Comparison of ENCODE assay signal across 18 cellular contexts in genomic region chr9:36837431-36838405, GRCh38.
"Had no signal": no experiment of that assay in that cellular context is flagged by ENCODE, and none has a peak within 500 bp of the region (broad histone marks: within the 10 kb centered on the region; RNA-seq: fewer than 3 reads in every experiment).

No MANE protein-coding gene starts in this region.

- H3K9me3 ChIP-seq: body of pancreas, prostate gland, upper lobe of left lung had no signal

- H3K27me3 ChIP-seq: body of pancreas, upper lobe of left lung had no signal

- DNase-seq: activated CD4-positive, alpha-beta memory T cell treated with anti-CD3 and anti-CD28 coated beads, Interleukin-2, amount 10 ng/mL, durations not matched to agents 7 days and 5 days; activated CD4-positive, alpha-beta T cell treated with anti-CD3 and anti-CD28 coated beads for 48 hours; activated effector memory CD4-positive, alpha-beta T cell treated with Interleukin-2 at 50 U/mL for 16 hours; activated naive CD4-positive, alpha-beta T cell treated with anti-CD3 and anti-CD28 coated beads for 36 hours; activated T-cell treated with anti-CD3 and anti-CD28 coated beads, Interleukin-2, amount 50 U/mL, for 72 hours; body of pancreas; effector CD8-positive, alpha-beta T cell; foreskin keratinocyte; nephron progenitor cell; right cardiac atrium; stimulated activated CD4-positive, alpha-beta T cell treated with anti-CD3 and anti-CD28 coated beads, Interleukin-2, amount 100 ng/mL, for 24 hours; T-helper 17 cell had no signal

- H3K36me3 Mint-ChIP-seq: stimulated activated effector memory CD8-positive, alpha-beta T cell treated with anti-CD3 and anti-CD28 coated beads, Interleukin-12 subunit alpha, Interleukin-12 subunit beta, amount 100 ng/mL, for 72 hours had no signal

- H3K27ac Mint-ChIP-seq: activated CD4-positive, alpha-beta memory T cell treated with anti-CD3 and anti-CD28 coated beads, Interleukin-2, amount 10 ng/mL, durations not matched to agents 7 days and 5 days; activated naive CD4-positive, alpha-beta T cell treated with anti-CD3 and anti-CD28 coated beads for 36 hours; activated T-cell treated with anti-CD3 and anti-CD28 coated beads, Interleukin-2, amount 50 U/mL, for 72 hours; dendritic cell treated with granulocyte-macrophage colony-stimulating factor and Interleukin-4, amounts not matched to agents 40 ng/mL and 50 ng/mL, for 4 days; nephron progenitor cell; stimulated activated effector memory CD8-positive, alpha-beta T cell treated with anti-CD3 and anti-CD28 coated beads, Interleukin-12 subunit alpha, Interleukin-12 subunit beta, amount 100 ng/mL, for 72 hours; T-helper 17 cell had no signal

- H3K36me3 ChIP-seq: cardiac muscle cell, prostate gland, upper lobe of left lung had no signal

- H3K27me3 Mint-ChIP-seq: activated CD4-positive, alpha-beta memory T cell treated with anti-CD3 and anti-CD28 coated beads, Interleukin-2, amount 10 ng/mL, durations not matched to agents 7 days and 5 days had no signal

- H3K4me3 Mint-ChIP-seq: activated CD4-positive, alpha-beta memory T cell treated with anti-CD3 and anti-CD28 coated beads, Interleukin-2, amount 10 ng/mL, durations not matched to agents 7 days and 5 days; activated naive CD4-positive, alpha-beta T cell treated with anti-CD3 and anti-CD28 coated beads for 36 hours; activated T-cell treated with anti-CD3 and anti-CD28 coated beads, Interleukin-2, amount 50 U/mL, for 72 hours; dendritic cell treated with granulocyte-macrophage colony-stimulating factor and Interleukin-4, amounts not matched to agents 40 ng/mL and 50 ng/mL, for 4 days; nephron progenitor cell; stimulated activated effector memory CD8-positive, alpha-beta T cell treated with anti-CD3 and anti-CD28 coated beads, Interleukin-12 subunit alpha, Interleukin-12 subunit beta, amount 100 ng/mL, for 72 hours; T-helper 17 cell had no signal

- H3K4me1 ChIP-seq: foreskin keratinocyte, prostate gland, upper lobe of left lung had no signal

- H3K27ac ChIP-seq: body of pancreas, cardiac muscle cell, foreskin keratinocyte, prostate gland, upper lobe of left lung had no signal

- ATAC-seq: activated T-cell treated with anti-CD3 and anti-CD28 coated beads, Interleukin-2, amount 50 U/mL, for 72 hours; body of pancreas; foreskin keratinocyte; left lobe of liver; right cardiac atrium; stimulated activated effector memory CD8-positive, alpha-beta T cell treated with anti-CD3 and anti-CD28 coated beads, Interleukin-12 subunit alpha, Interleukin-12 subunit beta, amount 100 ng/mL, for 72 hours; T-helper 17 cell had no signal

- H3K4me1 Mint-ChIP-seq: activated CD4-positive, alpha-beta memory T cell treated with anti-CD3 and anti-CD28 coated beads, Interleukin-2, amount 10 ng/mL, durations not matched to agents 7 days and 5 days; stimulated activated effector memory CD8-positive, alpha-beta T cell treated with anti-CD3 and anti-CD28 coated beads, Interleukin-12 subunit alpha, Interleukin-12 subunit beta, amount 100 ng/mL, for 72 hours had no signal

- H3K4me3 ChIP-seq: body of pancreas, cardiac muscle cell, prostate gland, upper lobe of left lung had no signal

- H3K9me3 Mint-ChIP-seq: activated CD4-positive, alpha-beta memory T cell treated with anti-CD3 and anti-CD28 coated beads, Interleukin-2, amount 10 ng/mL, durations not matched to agents 7 days and 5 days; activated naive CD4-positive, alpha-beta T cell treated with anti-CD3 and anti-CD28 coated beads for 36 hours; activated T-cell treated with anti-CD3 and anti-CD28 coated beads, Interleukin-2, amount 50 U/mL, for 72 hours; dendritic cell treated with granulocyte-macrophage colony-stimulating factor and Interleukin-4, amounts not matched to agents 40 ng/mL and 50 ng/mL, for 4 days; nephron progenitor cell; stimulated activated effector memory CD8-positive, alpha-beta T cell treated with anti-CD3 and anti-CD28 coated beads, Interleukin-12 subunit alpha, Interleukin-12 subunit beta, amount 100 ng/mL, for 72 hours had no signal
